8 cellular contexts compared by ENCODE assay signal in genomic region chr17:55005520-55005919, GRCh38. TPM values are rescaled to one million over a fixed set of nuclear protein-coding genes. Genes with fewer than 3 reads are reported as not detected.
DNase-seq lines count a peak whose midpoint lies in the region; ATAC-seq and TF ChIP-seq lines count a peak whose summit lies in the region.

No MANE protein-coding gene starts in this region.

- DNase-seq in HCT116 (ENCODE audit: low read depth, low spot score) (peak; percentile 63), SK-MEL-5 (ENCODE audit: low read depth, low spot score) (peak; percentile 53), iPS-NIHi11 (ENCODE audit: low spot score) (peak; percentile 19), NCI-H1048 (lab: John Stamatoyannopoulos, UW) (no peak), cerebellum (ENCODE audit: low spot score) (no peak)
- no peak for DNase-seq in effector memory CD4-positive, alpha-beta T cell

- no peaks in the 10 kb centered on the region for H3K79me2 ChIP-seq in DOHH2 (ENCODE audit: control insufficient read depth, low read length)
- no peaks in the 10 kb centered on the region for H3K79me2 ChIP-seq in HCT116 (ENCODE audit: insufficient read depth, low read length)

- BruUV-seq in HCT116 (replicated peaks; lab: Mats Ljungman, UMichigan) = no TSS peak

- in situ Hi-C loops in SK-MEL-5 (cut with HindIII; ENCODE audit: low pct_unique_long_range_greater_than_20kb, low sequenced_read_pairs) = no loop called here

- no peaks in the 10 kb centered on the region for H3F3A ChIP-seq in DOHH2 (ENCODE audit: control insufficient read depth, insufficient read depth)

- peak; percentile 87 for ATAC-seq in HCT116
- ATAC-seq in HG02970 (IDR thresholded peaks at IDR 0.05; ENCODE audit: low FRiP score, unreplicated experiment) = no peak

- peak; percentile 43 for TF ChIP-seq RAD21 in HCT116 (IDR thresholded peaks at IDR 0.05; ENCODE audit: low read depth)

- H3K27ac ChIP-seq in DOHH2 (ENCODE audit: low read depth, low read length) (no peak overlapping the region), HCT116 (ENCODE audit: low read depth, low read length) (no peak overlapping the region)
- no peak overlapping the region for H3K27ac ChIP-seq in effector memory CD4-positive, alpha-beta T cell (ENCODE audit: insufficient read depth, low read length, poor library complexity, severe bottlenecking)

- CTCF ChIA-PET in HCT116 (lab: Charles Lee) = interaction anchor here (0.6 to 7.2 kb wide), 14 partner anchors 9 to 509 kb away, joined by 3 to 70 read pairs (median 5); no protein-coding TSS in a partner anchor

- H3K4me1 ChIP-seq in DOHH2 (ENCODE audit: control insufficient read depth, low read length) = no peaks in the 10 kb centered on the region
- no peaks in the 10 kb centered on the region for H3K4me1 ChIP-seq in HCT116 (ENCODE audit: control insufficient read depth in 1 of 2, insufficient read depth in 2 of 2, low read length in 2 of 2)
- H3K4me1 ChIP-seq in effector memory CD4-positive, alpha-beta T cell (ENCODE audit: control insufficient read depth, insufficient read depth, low read length, poor library complexity, severe bottlenecking) = no peaks in the 10 kb centered on the region

- POLR2A ChIA-PET in HCT116 (lab: Charles Lee) = no interaction called here

- TF ChIP-seq CTCF in DOHH2 (IDR thresholded peaks at IDR 0.05; ENCODE audit: low read depth, low read length, poor library complexity, severe bottlenecking) = peak; percentile 65
- peak; percentile 16 to 80 (median 76); a peak in 4 of 6 replicates for TF ChIP-seq CTCF in HCT116 (IDR thresholded peaks at IDR 0.05 in 2 of 3, conservative IDR thresholded peaks at IDR 0.05 in 1 of 3; ENCODE audit: borderline replicate concordance in 1 of 3, insufficient read depth in 1 of 3, low read depth in 2 of 3, low read length in 2 of 3)

- no peak for TF ChIP-seq POLR2A in HCT116 (IDR thresholded peaks at IDR 0.05; ENCODE audit: borderline replicate concordance, extremely low read depth, insufficient read depth, insufficient read length)

- H3K4me2 ChIP-seq in DOHH2 (ENCODE audit: low read length) (no peak overlapping the region), HCT116 (ENCODE audit: low read length) (no peak overlapping the region)

- no peaks in the 10 kb centered on the region for H3K36me3 ChIP-seq in DOHH2 (ENCODE audit: control insufficient read depth, low read length)
- H3K36me3 ChIP-seq in HCT116 (ENCODE audit: control insufficient read depth in 1 of 2, insufficient read depth in 2 of 2, low read length in 2 of 2) = 0 out of 4 replicates have a peak, but pooled peaks cover 0 to 4% of the 10 kb centered on the region in 2 experiments
- H3K36me3 ChIP-seq in effector memory CD4-positive, alpha-beta T cell (ENCODE audit: control insufficient read depth, insufficient read depth, low read length) = no peaks in the 10 kb centered on the region

- no peak overlapping the region for H3K4me3 ChIP-seq in DOHH2 (ENCODE audit: low read length)
- no peak overlapping the region for H3K4me3 ChIP-seq in HCT116 (replicated peaks in 1 of 2; ENCODE audit: low read depth in 1 of 2, low read length in 2 of 2)
- no peak overlapping the region for H3K4me3 ChIP-seq in effector memory CD4-positive, alpha-beta T cell (ENCODE audit: insufficient read depth, low read depth, low read length, poor library complexity, severe bottlenecking)

- H3K27me3 ChIP-seq in DOHH2 (ENCODE audit: control insufficient read depth, low read length) (no peaks in the 10 kb centered on the region), HCT116 (ENCODE audit: insufficient read depth, low read length) (no peaks in the 10 kb centered on the region)
- no peaks in the 10 kb centered on the region for H3K27me3 ChIP-seq in effector memory CD4-positive, alpha-beta T cell (replicated peaks; ENCODE audit: control insufficient read depth, insufficient read depth, low read length, poor library complexity, severe bottlenecking)

- RAD21 ChIA-PET in HCT116 (lab: Charles Lee; ENCODE audit: low non-redundant PET in 1 of 2, low total read pairs in 2 of 2, uncharacterized antibody in 2 of 2, unreplicated experiment in 2 of 2) = interaction anchor here (0.9 to 1.1 kb wide), 2 partner anchors 13 to 351 kb away, joined by 3 to 4 read pairs; no protein-coding TSS in a partner anchor

- H3K9me2 ChIP-seq in DOHH2 (replicated peaks; ENCODE audit: control insufficient read depth, low read length) (no peaks in the 10 kb centered on the region), HCT116 (ENCODE audit: insufficient read depth) (no peaks in the 10 kb centered on the region)

- intact Hi-C loops in HCT116 (cut with micrococcal nuclease) = no loop called here

- H3K9me3 ChIP-seq in DOHH2 (ENCODE audit: control insufficient read depth, insufficient read depth, low read length) (no peaks in the 10 kb centered on the region), HCT116 (ENCODE audit: control insufficient read depth in 1 of 2, insufficient read depth in 1 of 2, low read depth in 1 of 2, low read length in 2 of 2) (no peaks in the 10 kb centered on the region)
- H3K9me3 ChIP-seq in effector memory CD4-positive, alpha-beta T cell (ENCODE audit: control insufficient read depth, low read length) = no peaks in the 10 kb centered on the region

- no peak overlapping the region for H2AFZ ChIP-seq in HCT116 (ENCODE audit: low read depth, low read length, poor library complexity, severe bottlenecking)

- H3K9ac ChIP-seq in HCT116 (ENCODE audit: low read length) = no peak overlapping the region

- H4K20me1 ChIP-seq in DOHH2 (ENCODE audit: control insufficient read depth, insufficient read depth, low read depth, low read length) (no peaks in the 10 kb centered on the region), HCT116 (ENCODE audit: insufficient read depth) (no peaks in the 10 kb centered on the region)

TF ChIP-seq in HCT116, 20 proteins besides CTCF, POLR2A, EP300 and RAD21:
- TF ChIP-seq ZBTB33 (IDR thresholded peaks at IDR 0.05; ENCODE audit: extremely low read depth, insufficient replicate concordance, low read length) = no peak
- TF ChIP-seq SP1 (IDR thresholded peaks at IDR 0.05; ENCODE audit: low read depth) = no peak
- TF ChIP-seq REST (IDR thresholded peaks at IDR 0.05; ENCODE audit: low read depth) = no peak

RNA-seq across cellular contexts. Expression of gene STXBP4, which starts 37.0 kb away (rescaled TPM):
- total RNA-seq in HCT116 (2021; ENCODE audit: unreplicated experiment) (13.6 TPM), cerebellum (17.7 TPM)
- polyA plus RNA-seq in HCT116 (2012) = 1.1 and 2.4 TPM in 2 replicates
- 6.0 and 12.5 TPM in 2 replicates for total RNA-seq in SK-MEL-5 (2014; rRNA removed; shearing (Covaris generic))
- polyA plus RNA-seq in SK-MEL-5 (2015; cell fraction: cytosol; rRNA removed) = 1.9 and 5.5 TPM in 2 replicates
- 15.2 and 21.5 TPM in 2 replicates for polyA plus RNA-seq in SK-MEL-5 (2015; cell fraction: nucleus; rRNA removed)

RNA-seq across cellular contexts. Expression of gene COX11, which starts 37.1 kb away (rescaled TPM):
- total RNA-seq in HCT116 (2021; ENCODE audit: unreplicated experiment) (62.9 TPM), cerebellum (75.5 TPM)
- polyA plus RNA-seq in HCT116 (2012) = 41.3 and 48.2 TPM in 2 replicates
- 49.7 and 56.9 TPM in 2 replicates for total RNA-seq in SK-MEL-5 (2014; rRNA removed; shearing (Covaris generic))
- 34.0 and 45.7 TPM in 2 replicates for polyA plus RNA-seq in SK-MEL-5 (2015; cell fraction: cytosol; rRNA removed)
- 49.2 and 53.9 TPM in 2 replicates for polyA plus RNA-seq in SK-MEL-5 (2015; cell fraction: nucleus; rRNA removed)

Comparison
In these comparisons a context has a peak if more than half of its experiments do, and no peak if none do; other contexts are left out.
1. DNase-seq: peak in HCT116 (single experiment), SK-MEL-5 (single experiment) and iPS-NIHi11 (single experiment); none in effector memory CD4-positive, alpha-beta T cell (0 of 3), NCI-H1048 (single experiment) and cerebellum (single experiment).